ENCODE assay signal across 12 cellular contexts in genomic region chr12:128267246-128267622, GRCh38. TPM values are rescaled to one million over a fixed set of nuclear protein-coding genes. Genes with fewer than 3 reads are reported as not detected.
DNase-seq lines count a peak whose midpoint lies in the region; ATAC-seq, FAIRE-seq and TF ChIP-seq lines count a peak whose summit lies in the region.
"Had no signal": no experiment of that assay in that cellular context is flagged by ENCODE, and none has a peak within 500 bp of the region (broad histone marks: within the 10 kb centered on the region; RNA-seq: fewer than 3 reads in every experiment).

No MANE protein-coding gene starts in this region.

- H3K9ac ChIP-seq in trophoblast cell (ENCODE audit: low read length) (no peak overlapping the region), HepG2 (ENCODE audit: insufficient read depth, low read depth, low read length) (no peak overlapping the region)

- H3K9me3 ChIP-seq in WERI-Rb-1 (ENCODE audit: severe bottlenecking), result peaks cover 3% of the 10 kb centered on the region
- peaks cover 2% of the 10 kb centered on the region for H3K9me3 ChIP-seq in trophoblast cell (ENCODE audit: insufficient read depth, low read depth, low read length)
- H3K9me3 ChIP-seq in HepG2 (ENCODE audit: low read length), result peaks cover 5% of the 10 kb centered on the region; the same call in 1 of the 2 replicates

- no peaks in the 10 kb centered on the region for H3K36me3 Mint-ChIP-seq in activated T-helper 17 cell treated with anti-CD3 and anti-CD28 coated beads, Interleukin-2, amount 50 U/mL, for 72 hours (ENCODE audit: low read depth)
- H3K36me3 Mint-ChIP-seq: natural killer cell treated with Interleukin-12 subunit alpha and Interleukin-12 subunit beta and Interleukin-15 and Interleukin-18, amount 100 ng/mL, for 72 hours had no signal

- no peak overlapping the region for H2AFZ ChIP-seq in trophoblast cell (ENCODE audit: insufficient read depth, low read length, poor library complexity)
- H2AFZ ChIP-seq in HepG2 (ENCODE audit: low read length), result no peak overlapping the region

- no peaks in the 10 kb centered on the region for H3K36me3 ChIP-seq in WERI-Rb-1
- H3K36me3 ChIP-seq in trophoblast cell (ENCODE audit: control insufficient read depth in 1 of 2, insufficient read depth in 2 of 2, low read length in 2 of 2), result no peaks in the 10 kb centered on the region
- no peaks in the 10 kb centered on the region for H3K36me3 ChIP-seq in HepG2 (replicated peaks in 1 of 2; ENCODE audit: control insufficient read depth in 1 of 2, insufficient read depth in 2 of 2, low read length in 2 of 2)

- H3K4me3 Mint-ChIP-seq in activated T-helper 17 cell treated with anti-CD3 and anti-CD28 coated beads, Interleukin-2, amount 50 U/mL, for 72 hours, result no peak overlapping the region
- H3K4me3 Mint-ChIP-seq: activated naive CD4-positive, alpha-beta T cell treated with anti-CD3 and anti-CD28 coated beads for 36 hours; natural killer cell treated with Interleukin-12 subunit alpha and Interleukin-12 subunit beta and Interleukin-15 and Interleukin-18, amount 100 ng/mL, for 72 hours had no signal

- no peak overlapping the region for H4K91ac ChIP-seq in trophoblast cell (ENCODE audit: low read depth, low read length)

- no peak overlapping the region for H4K12ac ChIP-seq in trophoblast cell (ENCODE audit: low read depth, low read length)

- no peak for TF ChIP-seq EP300 in HepG2 (IDR thresholded peaks at IDR 0.05; ENCODE audit: low read depth in 2 of 2, low read length in 2 of 2)
- no peak for TF ChIP-seq EP300 in HepG2 (CRISPR knock-in tag; IDR thresholded peaks at IDR 0.05; ENCODE audit: borderline replicate concordance)

- no peaks in the 10 kb centered on the region for H3K9me3 Mint-ChIP-seq in activated T-helper 17 cell treated with anti-CD3 and anti-CD28 coated beads, Interleukin-2, amount 50 U/mL, for 72 hours
- H3K9me3 Mint-ChIP-seq: activated naive CD4-positive, alpha-beta T cell treated with anti-CD3 and anti-CD28 coated beads for 36 hours; natural killer cell treated with Interleukin-12 subunit alpha and Interleukin-12 subunit beta and Interleukin-15 and Interleukin-18, amount 100 ng/mL, for 72 hours had no signal

- no peak overlapping the region for H3K14ac ChIP-seq in trophoblast cell (ENCODE audit: low read length)

- no peak overlapping the region for H3K23ac ChIP-seq in trophoblast cell (ENCODE audit: low read length)

- H3K4me1 ChIP-seq in trophoblast cell (ENCODE audit: control insufficient read depth in 1 of 2, insufficient read depth in 2 of 2, low read length in 2 of 2), result peaks cover 0 to 4% of the 10 kb centered on the region in 2 experiments
- no peaks in the 10 kb centered on the region for H3K4me1 ChIP-seq in HepG2 (ENCODE audit: insufficient read depth, low read length)

- H4K20me1 ChIP-seq in HepG2 (ENCODE audit: insufficient read depth, low read length), result no peaks in the 10 kb centered on the region

- no peak; the same call in 2 of the 3 replicates for ATAC-seq in HepG2
- ATAC-seq in activated T-helper 17 cell treated with anti-CD3 and anti-CD28 coated beads, Interleukin-2, amount 50 U/mL, for 72 hours (replicated peaks), result no peak
- ATAC-seq: natural killer cell treated with Interleukin-12 subunit alpha and Interleukin-12 subunit beta and Interleukin-15 and Interleukin-18, amount 100 ng/mL, for 72 hours had no signal

- no peaks in the 10 kb centered on the region for H3K79me1 ChIP-seq in trophoblast cell (ENCODE audit: low read length)

- BruUV-seq in HepG2 (replicated peaks; lab: Mats Ljungman, UMichigan), result no TSS peak

- in situ Hi-C loops in HepG2 (cut with HindIII; ENCODE audit: extremely low pct_ligation_motif_present, low pct_unique_long_range_greater_than_20kb), result no loop called here

- peak; percentile 69 for DNase-seq in D341Med (ENCODE audit: low spot score)
- DNase-seq in WERI-Rb-1, result no peak
- DNase-seq in trophoblast cell, result no peak
- no peak for DNase-seq in CD1c-positive myeloid dendritic cell (ENCODE audit: extremely low spot score)
- DNase-seq in HepG2 (ENCODE audit: low spot score), result no peak
- DNase-seq in 8988T, result no peak
- DNase-seq: activated naive CD4-positive, alpha-beta T cell treated with anti-CD3 and anti-CD28 coated beads for 36 hours had no signal

- H2AK5ac ChIP-seq in trophoblast cell (ENCODE audit: low read length), result no peak overlapping the region

- no peak overlapping the region for H4K8ac ChIP-seq in trophoblast cell (ENCODE audit: low read depth, low read length)

- no CpG with 5 or more reads among the region's 55 CpGs for WGBS in trophoblast cell (ENCODE audit: extremely low coverage, insufficient coverage, insufficient read length)
- no CpG with 5 or more reads among the region's 55 CpGs for WGBS in HepG2 (ENCODE audit: low lambda C conversion rate)

- H3K4me3 ChIP-seq in WERI-Rb-1 (ENCODE audit: low read depth, low read length) (peak overlapping the region; percentile 45), iPS-11a (ENCODE audit: low read depth, low read length) (peak overlapping the region; percentile 25), trophoblast cell (ENCODE audit: low read depth, low read length) (no peak overlapping the region), HepG2 (replicated peaks in 1 of 3; ENCODE audit: insufficient read depth in 1 of 3, low read depth in 2 of 3, low read length in 3 of 3) (no peak overlapping the region)

- no peak for TF ChIP-seq RAD21 in HepG2 (CRISPR knock-in tag; IDR thresholded peaks at IDR 0.05)

- H2BK12ac ChIP-seq in trophoblast cell (ENCODE audit: low read length), result no peak overlapping the region

- H3K18ac ChIP-seq in trophoblast cell (ENCODE audit: low read length), result no peak overlapping the region

- POLR2A ChIA-PET in HepG2 (lab: Yijun Ruan, JAX), result no interaction called here

- H3K4me1 Mint-ChIP-seq in activated T-helper 17 cell treated with anti-CD3 and anti-CD28 coated beads, Interleukin-2, amount 50 U/mL, for 72 hours, result no peaks in the 10 kb centered on the region

- TF ChIP-seq CTCF in WERI-Rb-1 (IDR thresholded peaks at IDR 0.05; ENCODE audit: low read depth, low read length), result no peak
- TF ChIP-seq CTCF in HepG2 (CRISPR knock-in tag; IDR thresholded peaks at IDR 0.05), result no peak

- H3K4me2 ChIP-seq in trophoblast cell (ENCODE audit: low read length) (peak overlapping the region; percentile 74), HepG2 (ENCODE audit: low read depth, low read length) (no peak overlapping the region)

- intact Hi-C loops in HepG2 (cut with micrococcal nuclease; ENCODE audit: unreplicated experiment), result no loop called here

- no peak overlapping the region for H2BK120ac ChIP-seq in trophoblast cell (ENCODE audit: insufficient read depth, low read length, poor library complexity)

- H3K4ac ChIP-seq in trophoblast cell (ENCODE audit: low read depth, low read length), result no peak overlapping the region

- no peak overlapping the region for H3K27ac Mint-ChIP-seq in activated T-helper 17 cell treated with anti-CD3 and anti-CD28 coated beads, Interleukin-2, amount 50 U/mL, for 72 hours
- H3K27ac Mint-ChIP-seq: activated naive CD4-positive, alpha-beta T cell treated with anti-CD3 and anti-CD28 coated beads for 36 hours; natural killer cell treated with Interleukin-12 subunit alpha and Interleukin-12 subunit beta and Interleukin-15 and Interleukin-18, amount 100 ng/mL, for 72 hours had no signal

- CTCF ChIA-PET in HepG2 (lab: Yijun Ruan, JAX; ENCODE audit: low intra/inter-chr PET ratio, low total read pairs), result no interaction called here

- no peak for FAIRE-seq in HepG2 (lab: Jason Lieb, UNC)
- FAIRE-seq: bronchial epithelial cell, endometrium had no signal

- H3K27me3 ChIP-seq in WERI-Rb-1 (ENCODE audit: insufficient read depth, low read depth, severe bottlenecking) (peaks cover 15% of the 10 kb centered on the region), trophoblast cell (ENCODE audit: insufficient read depth, low read length) (peaks cover 57% of the 10 kb centered on the region), HepG2 (ENCODE audit: control insufficient read depth in 1 of 2, insufficient read depth in 2 of 2, low read length in 2 of 2) (peaks cover 0 to 21% of the 10 kb centered on the region in 2 experiments; a peak in 2 of 5 replicates)

- peaks cover 28% of the 10 kb centered on the region for H3K27me3 Mint-ChIP-seq in activated T-helper 17 cell treated with anti-CD3 and anti-CD28 coated beads, Interleukin-2, amount 50 U/mL, for 72 hours

- TF ChIP-seq POLR2A in HepG2 (IDR thresholded peaks at IDR 0.05; ENCODE audit: insufficient read depth in 1 of 2, low read depth in 2 of 2, low read length in 2 of 2), result no peak

- no peak overlapping the region for H2BK5ac ChIP-seq in trophoblast cell (ENCODE audit: low read depth, low read length, poor library complexity)

- H3K79me2 ChIP-seq in trophoblast cell (ENCODE audit: control insufficient read depth, insufficient read depth, low read length, poor library complexity) (no peaks in the 10 kb centered on the region), HepG2 (ENCODE audit: insufficient read depth, low read length) (no peaks in the 10 kb centered on the region)

- H3K27ac ChIP-seq in WERI-Rb-1, result no peak overlapping the region
- no peak overlapping the region for H3K27ac ChIP-seq in trophoblast cell (ENCODE audit: low read depth, low read length)
- no peak overlapping the region for H3K27ac ChIP-seq in HepG2 (ENCODE audit: extremely low read length, insufficient read depth, low read length)

RNA-seq across cellular contexts. Expression of gene TMEM132C, which starts 0.3 kb away (rescaled TPM):
- 0.04 and 0.05 TPM in 2 replicates for polyA plus RNA-seq in trophoblast cell (2013)
- total RNA-seq in HepG2 (2016; rRNA removed; fragmentation: Illumina TruSeq; extraction: Trizol), result not detected in 2 replicates
- total RNA-seq in HepG2 (2016; cell fraction: cytosol; rRNA removed; fragmentation: Illumina TruSeq; extraction: Trizol; ENCODE audit: low read depth), result not detected in 2 replicates
- total RNA-seq in HepG2 (2016; cell fraction: insoluble cytoplasmic fraction; rRNA removed; fragmentation: Illumina TruSeq; extraction: Trizol), result not detected in 2 replicates
- total RNA-seq in HepG2 (2016; cell fraction: membrane; rRNA removed; fragmentation: Illumina TruSeq; extraction: Trizol), result not detected in 2 replicates
- not detected in 2 replicates for total RNA-seq in HepG2 (2016; cell fraction: nucleus; rRNA removed; fragmentation: Illumina TruSeq; extraction: Trizol)
- not detected in 2 replicates for polyA plus RNA-seq in HepG2 (2011; rRNA removed)
- not detected in 2 replicates for polyA plus RNA-seq in HepG2 (2011; cell fraction: cytosol; rRNA removed)
- polyA plus RNA-seq in HepG2 (2011; cell fraction: nucleus; rRNA removed), result not detected in 2 replicates
- polyA plus RNA-seq in HepG2 (2012), result not detected in 2 replicates
- not detected in 2 replicates for polyA plus RNA-seq in HepG2 (2016; cell fraction: cytosol; fragmentation: Illumina TruSeq; extraction: Trizol; ENCODE audit: low read depth)
- not detected in 2 replicates for polyA plus RNA-seq in HepG2 (2016; cell fraction: insoluble cytoplasmic fraction; fragmentation: Illumina TruSeq; extraction: Trizol; ENCODE audit: low read depth)
- polyA plus RNA-seq in HepG2 (2016; cell fraction: membrane; fragmentation: Illumina TruSeq; extraction: Trizol; ENCODE audit: low read depth), result not detected in 2 replicates
- not detected in 2 replicates for polyA plus RNA-seq in HepG2 (2016; cell fraction: nucleus; fragmentation: Illumina TruSeq; extraction: Trizol; ENCODE audit: insufficient read depth, low read depth)
- not detected in 2 replicates for polyA minus RNA-seq in HepG2 (2011; rRNA and poly(A)+ RNA removed; ENCODE audit: low replicate concordance)
- polyA minus RNA-seq in HepG2 (2011; cell fraction: cytosol; rRNA and poly(A)+ RNA removed), result not detected in 2 replicates
- polyA minus RNA-seq in HepG2 (2011; cell fraction: nucleus; rRNA and poly(A)+ RNA removed), result not detected in 2 replicates
- not detected for total RNA-seq in activated T-helper 17 cell treated with anti-CD3 and anti-CD28 coated beads, Interleukin-2, amount 50 U/mL, for 72 hours
- total RNA-seq: activated naive CD4-positive, alpha-beta T cell treated with anti-CD3 and anti-CD28 coated beads for 36 hours; bronchial epithelial cell had no signal

Comparison
In these comparisons a context has a peak if more than half of its experiments do, and no peak if none do; other contexts are left out.
1. H3K4me3 ChIP-seq: peak in WERI-Rb-1 (single experiment) and iPS-11a (single experiment); none in trophoblast cell (single experiment) and HepG2 (0 of 3).